In the genomic region with DNA sequence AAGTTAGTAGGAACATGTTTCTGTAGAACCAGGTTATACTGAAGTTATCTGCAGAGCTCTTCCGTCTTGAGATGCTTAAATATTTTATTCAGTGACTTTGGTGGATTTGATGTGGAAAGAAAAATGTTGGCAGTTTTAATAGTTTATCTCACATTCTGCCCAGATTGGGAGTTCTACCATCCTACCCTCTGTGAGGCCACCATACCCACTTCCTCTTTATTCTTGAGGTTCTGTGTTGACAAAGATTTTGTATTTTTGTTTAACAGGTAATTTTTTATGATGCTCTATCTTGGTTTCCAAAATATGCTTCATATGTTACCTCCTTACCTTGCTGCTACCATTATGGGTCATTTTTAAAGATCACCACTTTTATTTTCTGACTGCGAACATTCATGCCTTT, we compare ENCODE assay signal across 36 cellular contexts.
"Had no signal": no experiment of that assay in that cellular context is flagged by ENCODE, and none has a peak within 500 bp of the region (broad histone marks: within the 10 kb centered on the region; RNA-seq: fewer than 3 reads in every experiment).

No MANE protein-coding gene starts in this region.

- H3K27me3 Mint-ChIP-seq: activated B cell treated with CpG ODN at 0.5 μM for 24 hours; activated CD4-positive, alpha-beta memory T cell treated with anti-CD3 and anti-CD28 coated beads for 36 hours; activated CD4-positive, alpha-beta T cell treated with anti-CD3 and anti-CD28 coated beads, Interleukin-2, amount 10 ng/mL, durations not matched to agents 24 days and 14 days; activated CD8-positive, alpha-beta T cell treated with anti-CD3 and anti-CD28 coated beads for 36 hours; activated naive CD4-positive, alpha-beta T cell treated with anti-CD3 and anti-CD28 coated beads, Interleukin-2, amount 10 ng/mL, durations not matched to agents 7 days and 5 days; activated naive CD4-positive, alpha-beta T cell treated with anti-CD3 and anti-CD28 coated beads, Interleukin-2, amount 50 U/mL, for 24 hours; activated naive CD8-positive, alpha-beta T cell; activated naive CD8-positive, alpha-beta T cell treated with anti-CD3 and anti-CD28 coated beads, Interleukin-2, amount 10 ng/mL, durations not matched to agents 7 days and 5 days; activated naive CD8-positive, alpha-beta T cell treated with anti-CD3 and anti-CD28 coated beads, Interleukin-2, amount 50 U/mL, for 24 hours; activated T-helper 17 cell treated with anti-CD3 and anti-CD28 coated beads, Interleukin-2, amount 50 U/mL, for 72 hours; central memory CD8-positive, alpha-beta T cell had no signal

- H3K9me3 ChIP-seq: ascending aorta, colonic mucosa had no signal

- H3K4me1 ChIP-seq: ascending aorta, colonic mucosa had no signal

- H3K27ac Mint-ChIP-seq: activated B cell treated with CpG ODN at 0.5 μM for 24 hours; activated CD4-positive, alpha-beta memory T cell treated with anti-CD3 and anti-CD28 coated beads for 36 hours; activated CD4-positive, alpha-beta T cell treated with anti-CD3 and anti-CD28 coated beads, Interleukin-2, amount 10 ng/mL, durations not matched to agents 24 days and 14 days; activated CD8-positive, alpha-beta T cell treated with anti-CD3 and anti-CD28 coated beads for 36 hours; activated naive CD4-positive, alpha-beta T cell treated with anti-CD3 and anti-CD28 coated beads, Interleukin-2, amount 10 ng/mL, durations not matched to agents 7 days and 5 days; activated naive CD4-positive, alpha-beta T cell treated with anti-CD3 and anti-CD28 coated beads, Interleukin-2, amount 50 U/mL, for 24 hours; activated naive CD8-positive, alpha-beta T cell; activated naive CD8-positive, alpha-beta T cell treated with anti-CD3 and anti-CD28 coated beads, Interleukin-2, amount 10 ng/mL, durations not matched to agents 7 days and 5 days; activated naive CD8-positive, alpha-beta T cell treated with anti-CD3 and anti-CD28 coated beads, Interleukin-2, amount 50 U/mL, for 24 hours; activated T-cell treated with anti-CD3 and anti-CD28 coated beads, Interleukin-2, amount 50 U/mL, for 72 hours; activated T-helper 1 cell treated with anti-CD3 and anti-CD28 coated beads, Interleukin-12 subunit alpha, Interleukin-12 subunit beta, Interleukin-2, Interleukin-4 antibody, amounts not matched to agents 30 ng/mL and 10 ng/mL and 1 ng/mL, durations not matched to agents 14 hours and 24 hours and 36 hours; activated T-helper 17 cell treated with anti-CD3 and anti-CD28 coated beads, Interleukin-2, amount 50 U/mL, for 72 hours; brain; T-helper 2 cell treated with Interferon-gamma antibody and Interleukin-4, amounts not matched to agents 5 μg/mL and 100 μg/mL, for 36 hours had no signal

- ATAC-seq: activated CD8-positive, alpha-beta T cell treated with anti-CD3 and anti-CD28 coated beads for 36 hours; activated naive CD8-positive, alpha-beta T cell treated with anti-CD3 and anti-CD28 coated beads, Interleukin-2, amount 50 U/mL, for 24 hours; activated T-cell treated with anti-CD3 and anti-CD28 coated beads, Interleukin-2, amount 50 U/mL, for 4 hours; activated T-cell treated with anti-CD3 and anti-CD28 coated beads, Interleukin-2, amount 50 U/mL, for 72 hours; activated T-helper 17 cell treated with anti-CD3 and anti-CD28 coated beads, Interleukin-2, amount 50 U/mL, for 72 hours had no signal

- H3K27ac ChIP-seq: ascending aorta, cardiac muscle cell, colonic mucosa, VCaP had no signal

- H3K4me1 Mint-ChIP-seq: activated B cell treated with CpG ODN at 0.5 μM for 24 hours; activated CD4-positive, alpha-beta T cell treated with anti-CD3 and anti-CD28 coated beads, Interleukin-2, amount 10 ng/mL, durations not matched to agents 24 days and 14 days; activated naive CD4-positive, alpha-beta T cell treated with anti-CD3 and anti-CD28 coated beads, Interleukin-2, amount 10 ng/mL, durations not matched to agents 7 days and 5 days; activated naive CD4-positive, alpha-beta T cell treated with anti-CD3 and anti-CD28 coated beads, Interleukin-2, amount 50 U/mL, for 24 hours; activated naive CD8-positive, alpha-beta T cell treated with anti-CD3 and anti-CD28 coated beads, Interleukin-2, amount 10 ng/mL, durations not matched to agents 7 days and 5 days; activated naive CD8-positive, alpha-beta T cell treated with anti-CD3 and anti-CD28 coated beads, Interleukin-2, amount 50 U/mL, for 24 hours; activated T-helper 17 cell treated with anti-CD3 and anti-CD28 coated beads, Interleukin-2, amount 50 U/mL, for 72 hours; brain; central memory CD8-positive, alpha-beta T cell had no signal

- H3K4me3 Mint-ChIP-seq: activated B cell treated with CpG ODN at 0.5 μM for 24 hours; activated CD4-positive, alpha-beta memory T cell treated with anti-CD3 and anti-CD28 coated beads for 36 hours; activated CD4-positive, alpha-beta T cell treated with anti-CD3 and anti-CD28 coated beads, Interleukin-2, amount 10 ng/mL, durations not matched to agents 24 days and 14 days; activated CD8-positive, alpha-beta T cell treated with anti-CD3 and anti-CD28 coated beads for 36 hours; activated naive CD4-positive, alpha-beta T cell treated with anti-CD3 and anti-CD28 coated beads, Interleukin-2, amount 10 ng/mL, durations not matched to agents 7 days and 5 days; activated naive CD4-positive, alpha-beta T cell treated with anti-CD3 and anti-CD28 coated beads, Interleukin-2, amount 50 U/mL, for 24 hours; activated naive CD8-positive, alpha-beta T cell; activated naive CD8-positive, alpha-beta T cell treated with anti-CD3 and anti-CD28 coated beads, Interleukin-2, amount 10 ng/mL, durations not matched to agents 7 days and 5 days; activated naive CD8-positive, alpha-beta T cell treated with anti-CD3 and anti-CD28 coated beads, Interleukin-2, amount 50 U/mL, for 24 hours; activated T-cell treated with anti-CD3 and anti-CD28 coated beads, Interleukin-2, amount 50 U/mL, for 4 hours; activated T-cell treated with anti-CD3 and anti-CD28 coated beads, Interleukin-2, amount 50 U/mL, for 72 hours; activated T-helper 1 cell treated with anti-CD3 and anti-CD28 coated beads, Interleukin-12 subunit alpha, Interleukin-12 subunit beta, Interleukin-2, Interleukin-4 antibody, amounts not matched to agents 30 ng/mL and 10 ng/mL and 1 ng/mL, durations not matched to agents 14 hours and 24 hours and 36 hours; activated T-helper 17 cell treated with anti-CD3 and anti-CD28 coated beads, Interleukin-2, amount 50 U/mL, for 72 hours; brain; central memory CD8-positive, alpha-beta T cell; T-helper 2 cell treated with Interferon-gamma antibody and Interleukin-4, amounts not matched to agents 5 μg/mL and 100 μg/mL, for 36 hours had no signal

- DNase-seq: activated B cell treated with CpG ODN at 0.5 μM for 24 hours; activated CD4-positive, alpha-beta memory T cell treated with anti-CD3 and anti-CD28 coated beads for 36 hours; activated CD4-positive, alpha-beta T cell treated with anti-CD3 and anti-CD28 coated beads for 4 hours; activated CD4-positive, alpha-beta T cell treated with anti-CD3 and anti-CD28 coated beads, Interleukin-2, amount 10 ng/mL, durations not matched to agents 24 days and 14 days; activated CD4-positive, alpha-beta T cell treated with anti-CD3 and anti-CD28 coated beads, Interleukin-2, amount 50 U/mL, for 1 hour; activated CD4-positive, alpha-beta T cell treated with anti-CD3 and anti-CD28 coated beads, Interleukin-2, amount 50 U/mL, for 4 hours; activated CD4-positive, CD25-positive, alpha-beta regulatory T cell treated with anti-CD3 and anti-CD28 coated beads, Interleukin-2, amount 50 U/mL, for 72 hours; activated CD8-positive, alpha-beta memory T cell treated with anti-CD3 and anti-CD28 coated beads, Interleukin-2, amount 50 U/mL, for 4 hours; activated CD8-positive, alpha-beta T cell treated with anti-CD3 and anti-CD28 coated beads for 36 hours; activated effector memory CD4-positive, alpha-beta T cell treated with anti-CD3 and anti-CD28 coated beads, Interleukin-2, amount 50 U/mL, for 16 hours; activated gamma-delta T cell treated with Interleukin-2 at 50 U/mL for 16 hours; activated naive CD4-positive, alpha-beta T cell; activated naive CD4-positive, alpha-beta T cell treated with anti-CD3 and anti-CD28 coated beads, Interleukin-2, amount 10 ng/mL, durations not matched to agents 7 days and 5 days; activated naive CD8-positive, alpha-beta T cell treated with anti-CD3 and anti-CD28 coated beads, Interleukin-2, amount 10 ng/mL, durations not matched to agents 7 days and 5 days; activated naive CD8-positive, alpha-beta T cell treated with anti-CD3 and anti-CD28 coated beads, Interleukin-2, amount 50 U/mL, for 24 hours; activated T-cell treated with anti-CD3 and anti-CD28 coated beads for 4 hours; activated T-cell treated with anti-CD3 and anti-CD28 coated beads, Interleukin-2, amount 50 U/mL, for 1 hour; activated T-cell treated with anti-CD3 and anti-CD28 coated beads, Interleukin-2, amount 50 U/mL, for 4 hours; activated T-cell treated with anti-CD3 and anti-CD28 coated beads, Interleukin-2, amount 50 U/mL, for 72 hours; amygdala; anterior cingulate cortex; caudate nucleus; cerebellar nuclear complex; colonic mucosa; T-helper 2 cell; T-helper 9 cell had no signal

- H3K27me3 ChIP-seq: ascending aorta, cardiac muscle cell, colonic mucosa had no signal

- H3K36me3 Mint-ChIP-seq: activated CD4-positive, alpha-beta memory T cell treated with anti-CD3 and anti-CD28 coated beads for 36 hours; activated naive CD4-positive, alpha-beta T cell treated with anti-CD3 and anti-CD28 coated beads, Interleukin-2, amount 10 ng/mL, durations not matched to agents 7 days and 5 days; activated naive CD4-positive, alpha-beta T cell treated with anti-CD3 and anti-CD28 coated beads, Interleukin-2, amount 50 U/mL, for 24 hours; activated naive CD8-positive, alpha-beta T cell; activated naive CD8-positive, alpha-beta T cell treated with anti-CD3 and anti-CD28 coated beads, Interleukin-2, amount 10 ng/mL, durations not matched to agents 7 days and 5 days; brain had no signal

- H3K4me3 ChIP-seq: ascending aorta, cardiac muscle cell, colonic mucosa had no signal

- H3K36me3 ChIP-seq: ascending aorta, cardiac muscle cell, colonic mucosa had no signal
